In genomic region chr7:50362712-50363282, GRCh38 we compare ENCODE assay signal across 15 cellular contexts. TPM values are rescaled to one million over a fixed set of nuclear protein-coding genes. Genes with fewer than 3 reads are reported as not detected.
DNase-seq lines count a peak whose midpoint lies in the region; ATAC-seq and TF ChIP-seq lines count a peak whose summit lies in the region.
"Had no signal": no experiment of that assay in that cellular context is flagged by ENCODE, and none has a peak within 500 bp of the region (broad histone marks: within the 10 kb centered on the region; RNA-seq: fewer than 3 reads in every experiment).

No MANE protein-coding gene starts in this region.

- H3K27ac Mint-ChIP-seq in natural killer cell (no peak overlapping the region), neural progenitor cell (no peak overlapping the region)

- 72 to 79% (median 73%) methylated on average over 6 of the region's 6 CpGs for WGBS in ovary, 3 donors

- H3K4me3 Mint-ChIP-seq in natural killer cell (peak overlapping the region; percentile 84), neural progenitor cell (no peak overlapping the region)

- H4K20me1 ChIP-seq in OCI-LY7 (ENCODE audit: insufficient read depth, low read length) (no peaks in the 10 kb centered on the region), neural progenitor cell (ENCODE audit: low read depth) (no peaks in the 10 kb centered on the region)

- H3K27me3 ChIP-seq in neural progenitor cell (no peaks in the 10 kb centered on the region), ovary (no peaks in the 10 kb centered on the region)
- H3K27me3 ChIP-seq: body of pancreas, testis had no signal

- H3K27ac ChIP-seq in OCI-LY7 (ENCODE audit: low read depth, low read length, poor library complexity, severe bottlenecking) (no peak overlapping the region), neural progenitor cell (no peak overlapping the region), ovary (no peak overlapping the region)
- H3K27ac ChIP-seq: body of pancreas, SK-N-MC, testis had no signal

- H3K4me1 ChIP-seq in OCI-LY7 (ENCODE audit: insufficient read depth, low read length, poor library complexity, severe bottlenecking) (peaks cover 9% of the 10 kb centered on the region), neural progenitor cell (no peaks in the 10 kb centered on the region), ovary (ENCODE audit: insufficient read depth) (no peaks in the 10 kb centered on the region)
- H3K4me1 ChIP-seq: body of pancreas, testis had no signal

- no TSS peak for BruUV-seq in OCI-LY7 (replicated peaks; lab: Mats Ljungman, UMichigan)

- ATAC-seq in natural killer cell, result peak; percentile 36 to 61 (median 56)
- ATAC-seq: body of pancreas had no signal

- H3K36me3 Mint-ChIP-seq in natural killer cell (peaks cover 8% of the 10 kb centered on the region), neural progenitor cell (peaks cover 1% of the 10 kb centered on the region)

- H3K27me3 Mint-ChIP-seq in natural killer cell (ENCODE audit: low read depth in 2 of 2) (no peaks in the 10 kb centered on the region), neural progenitor cell (ENCODE audit: insufficient read depth, low read depth) (no peaks in the 10 kb centered on the region)

- H3K9me3 ChIP-seq in OCI-LY7 (ENCODE audit: low read length) (no peaks in the 10 kb centered on the region), neural progenitor cell (ENCODE audit: low read depth) (no peaks in the 10 kb centered on the region), ovary (no peaks in the 10 kb centered on the region)
- H3K9me3 ChIP-seq: body of pancreas, testis had no signal

- no peak for TF ChIP-seq EP300 in ovary (IDR thresholded peaks at IDR 0.05)

- no peak overlapping the region for H3K4me3 ChIP-seq in OCI-LY7 (ENCODE audit: low read depth, low read length, poor library complexity, severe bottlenecking)
- H3K4me3 ChIP-seq in neural progenitor cell, result no peak overlapping the region
- H3K4me3 ChIP-seq in ovary, result no peak overlapping the region
- H3K4me3 ChIP-seq: body of pancreas, SK-N-MC, testis had no signal

- CTCF ChIA-PET in OCI-LY7 (lab: Charles Lee; ENCODE audit: unreplicated experiment), result interaction anchor here (1.6 kb wide), 1 partner anchor 52 kb away, joined by 4 read pairs; no protein-coding TSS in a partner anchor

- H3F3A ChIP-seq in neural progenitor cell (ENCODE audit: low read depth), result no peaks in the 10 kb centered on the region

- no peak for TF ChIP-seq POLR2A in ovary (IDR thresholded peaks at IDR 0.05)

- intact Hi-C loops in OCI-LY7 (cut with micrococcal nuclease; ENCODE audit: unreplicated experiment) (no loop called here), natural killer cell (cut with micrococcal nuclease) (loop anchor here (1.0 to 5.0 kb wide), 4 partner anchors 30 to 95 kb away; no protein-coding TSS in a partner anchor), ovary (cut with DNase I) (no loop called here)

- H3K9me3 Mint-ChIP-seq in natural killer cell (no peaks in the 10 kb centered on the region), neural progenitor cell (no peaks in the 10 kb centered on the region)

- no peaks in the 10 kb centered on the region; the same call in 1 of the 2 replicates for H3K79me2 ChIP-seq in OCI-LY7 (ENCODE audit: insufficient read depth, low read depth, low read length)
- no peaks in the 10 kb centered on the region for H3K79me2 ChIP-seq in neural progenitor cell (ENCODE audit: low read depth)

- H3K4me2 ChIP-seq in OCI-LY7 (ENCODE audit: low read length) (no peak overlapping the region), neural progenitor cell (no peak overlapping the region)

- H3K36me3 ChIP-seq in OCI-LY7 (ENCODE audit: insufficient read depth, low read length) (peaks cover 96% of the 10 kb centered on the region), neural progenitor cell (no peaks in the 10 kb centered on the region), ovary (no peaks in the 10 kb centered on the region)

- no peak for TF ChIP-seq CTCF in OCI-LY7 (conservative IDR thresholded peaks at IDR 0.05; ENCODE audit: low read length)
- TF ChIP-seq CTCF in natural killer cell (IDR thresholded peaks at IDR 0.05), result no peak
- TF ChIP-seq CTCF in neural progenitor cell (IDR thresholded peaks at IDR 0.05), result no peak
- TF ChIP-seq CTCF in ovary (IDR thresholded peaks at IDR 0.05), result no peak

- POLR2A ChIA-PET in OCI-LY7 (lab: Charles Lee), result interaction anchor here (0.9 to 2.6 kb wide), 8 partner anchors 10 to 57 kb away, joined by 3 to 8 read pairs (median 4); no protein-coding TSS in a partner anchor

- H3K4me1 Mint-ChIP-seq in natural killer cell, result peaks cover 94 to 97% of the 10 kb centered on the region in 2 donors
- peaks cover 12% of the 10 kb centered on the region for H3K4me1 Mint-ChIP-seq in neural progenitor cell

- H3K9me2 ChIP-seq in OCI-LY7 (ENCODE audit: insufficient read depth, low read length), result no peaks in the 10 kb centered on the region

- no peak overlapping the region for H3K9ac ChIP-seq in neural progenitor cell

- H2AFZ ChIP-seq in OCI-LY7 (ENCODE audit: low read length) (no peak overlapping the region), neural progenitor cell (replicated peaks) (no peak overlapping the region)

- peak; percentile 51 for DNase-seq in GF-D8 (lab: John Stamatoyannopoulos, UW)
- DNase-seq in OCI-LY7 (ENCODE audit: low spot score), result peak; percentile 28
- peak; percentile 52 for DNase-seq in activated effector memory CD4-positive, alpha-beta T cell treated with Interleukin-2 at 50 U/mL for 16 hours
- peak; percentile 61 for DNase-seq in natural killer cell
- DNase-seq in neural progenitor cell (ENCODE audit: low spot score), result no peak
- DNase-seq in Ammon's horn (ENCODE audit: low spot score), result no peak
- no peak for DNase-seq in GOT3 (lab: John Stamatoyannopoulos, UW)
- no peak for DNase-seq in ovary
- DNase-seq: body of pancreas, midbrain, NCI-H1694 treated with DMSO at 0.1 percent for 48 hours, NCI-H82, testis had no signal

RNA-seq across cellular contexts. Expression of gene IKZF1, which starts 58.3 kb away (rescaled TPM):
- total RNA-seq in OCI-LY7 (2014; rRNA removed; shearing (Covaris generic)), result 90.0 and 108 TPM in 2 replicates
- total RNA-seq in OCI-LY7 (2022), result 161 and 163 TPM in 2 replicates
- 100 to 1,000 TPM; 294 to 391 (median 350) TPM for total RNA-seq in natural killer cell
- total RNA-seq in neural progenitor cell (ENCODE audit: low replicate concordance), result 0.11 and 0.19 TPM in 2 replicates
- total RNA-seq in ovary, result 1 to 10 TPM; 1.8 to 7.5 (median 3.3) TPM
- 1 to 10 TPM in 1 of 2 donors, under 1 TPM in 1; 0.59 to 6.5 TPM for polyA plus RNA-seq in ovary
- total RNA-seq: epithelial cell of proximal tubule had no signal

Comparison
In these comparisons a context has a peak if more than half of its experiments do, and no peak if none do; other contexts are left out.
1. DNase-seq: peak in GF-D8 (single experiment), OCI-LY7 (single experiment), activated effector memory CD4-positive, alpha-beta T cell treated with Interleukin-2 at 50 U/mL for 16 hours (single experiment) and natural killer cell (single experiment); none in neural progenitor cell (single experiment), Ammon's horn (single experiment), GOT3 (single experiment) and ovary (0 of 5).
2. RNA of gene IKZF1, which starts 58.3 kb away (total RNA-seq): 294 to 391 TPM in natural killer cell and 90.0 to 163 TPM in OCI-LY7; 1.8 to 7.5 TPM in ovary and 0.11 to 0.19 TPM in neural progenitor cell; every median in the first group is over 10 times any median in the second.